In the genomic region with DNA sequence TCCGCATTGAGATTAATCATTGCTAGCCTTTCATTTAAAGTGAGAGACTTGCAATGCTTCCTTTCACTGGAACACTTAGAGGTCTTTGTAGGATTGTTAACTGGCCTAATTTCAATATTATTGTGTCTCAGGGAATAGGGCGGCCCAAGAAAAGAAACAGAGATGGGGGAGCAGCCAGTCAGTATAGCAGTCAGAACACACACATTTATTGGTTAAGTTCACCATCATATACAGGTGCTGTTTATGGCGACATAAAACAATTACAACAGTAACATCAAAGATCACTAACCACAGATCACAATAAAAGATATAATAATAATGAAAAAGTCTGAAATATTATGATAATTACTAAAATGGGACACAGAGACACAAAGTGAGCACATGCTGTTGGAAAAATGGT, we compare ENCODE assay signal across 32 cellular contexts. TPM values are rescaled to one million over a fixed set of nuclear protein-coding genes. Genes with fewer than 3 reads are reported as not detected.
"Had no signal": no experiment of that assay in that cellular context is flagged by ENCODE, and none has a peak within 500 bp of the region (broad histone marks: within the 10 kb centered on the region; RNA-seq: fewer than 3 reads in every experiment).

No MANE protein-coding gene starts in this region.

- H3K36me3 ChIP-seq: stomach, suprapubic skin, thoracic aorta, thyroid gland, tibial artery, tibial nerve, transverse colon, upper lobe of left lung, upper lobe of right lung, uterus, vagina had no signal

- DNase-seq: stimulated activated CD4-positive, alpha-beta T cell treated with anti-CD3 and anti-CD28 coated beads, Interleukin-2, amount 100 ng/mL, for 48 hours; stimulated activated CD4-positive, alpha-beta T cell treated with anti-CD3 and anti-CD28 coated beads, Interleukin-4, amount 100 ng/mL, for 1 hour; stimulated activated CD4-positive, alpha-beta T cell treated with anti-CD3 and anti-CD28 coated beads, Interleukin-4, amount 100 ng/mL, for 24 hours; stimulated activated CD4-positive, alpha-beta T cell treated with anti-CD3 and anti-CD28 coated beads, Interleukin-4, amount 100 ng/mL, for 4 hours; stimulated activated CD8-positive, alpha-beta memory T cell treated with anti-CD3 and anti-CD28 coated beads, Interleukin-4, amount 100 ng/mL, for 48 hours; stimulated activated naive B cell treated with anti-CD40 and anti-IgM and Interleukin-4, amounts not matched to agents 10 μg/mL and 1 μg/mL and 100 μg/mL, for 72 hours; stimulated activated naive CD4-positive, alpha-beta T cell; stimulated activated naive CD4-positive, alpha-beta T cell treated with Interleukin-2 at 50 U/mL for 16 hours; stimulated activated naive CD8-positive, alpha-beta T cell treated with anti-CD3 and anti-CD28 coated beads, Interleukin-15, amount 100 ng/mL, for 72 hours; stimulated activated naive CD8-positive, alpha-beta T cell treated with anti-CD3 and anti-CD28 coated beads, Interleukin-15, Interleukin-2, amounts not matched to agents 100 U/mL and 50 U/mL, for 24 hours; stomach; substantia nigra; testis; thyroid gland; tibial artery; transverse colon; trophoblast cell; upper lobe of left lung; upper lobe of right lung; uterus had no signal

- H3K4me1 ChIP-seq: stomach, suprapubic skin, testis, thyroid gland, tibial artery, tibial nerve, transverse colon, upper lobe of left lung, upper lobe of right lung, uterus, vagina had no signal

- H3K27me3 ChIP-seq: testis, thyroid gland, tibial artery, upper lobe of left lung, uterus, vagina had no signal

- H3K9me3 ChIP-seq: stomach, suprapubic skin, testis, thoracic aorta, thyroid gland, tibial artery, tibial nerve, transverse colon, upper lobe of left lung, upper lobe of right lung, uterus, vagina had no signal

- ATAC-seq: stimulated activated effector memory CD8-positive, alpha-beta T cell treated with anti-CD3 and anti-CD28 coated beads, Interleukin-12 subunit alpha, Interleukin-12 subunit beta, amount 100 ng/mL, for 72 hours; stimulated activated memory B cell treated with anti-CD40 and anti-IgM and Interleukin-4, amounts not matched to agents 10 μg/mL and 1 μg/mL and 100 μg/mL, for 72 hours; stimulated activated naive B cell treated with anti-CD40 and anti-IgM and Interleukin-4, amounts not matched to agents 10 μg/mL and 1 μg/mL and 100 μg/mL, for 72 hours; stimulated activated naive CD8-positive, alpha-beta T cell treated with anti-CD3 and anti-CD28 coated beads, Interleukin-15, amount 100 ng/mL, for 72 hours; stimulated activated naive CD8-positive, alpha-beta T cell treated with anti-CD3 and anti-CD28 coated beads, Interleukin-15, Interleukin-2, amounts not matched to agents 100 U/mL and 50 U/mL, for 24 hours; upper lobe of right lung had no signal

- H3K4me3 ChIP-seq: stomach, suprapubic skin, testis, thoracic aorta, thyroid gland, tibial artery, tibial nerve, transverse colon, upper lobe of left lung, upper lobe of right lung, uterus, vagina had no signal

- FAIRE-seq: urothelium cell line had no signal

- H3K27ac ChIP-seq: stomach, suprapubic skin, testis, thoracic aorta, thyroid gland, tibial artery, tibial nerve, transverse colon, upper lobe of left lung, upper lobe of right lung, uterus, vagina had no signal

RNA-seq across cellular contexts. Expression of a gene that starts 29.4 kb away (rescaled TPM):
- total RNA-seq: stomach, subcutaneous adipose tissue, suprapubic skin, temporal lobe, thoracic aorta, thyroid gland, tibial nerve, transverse colon, upper lobe of left lung, upper lobe of right lung, ureter, urinary bladder, uterus, vagina had no signal
- polyA plus RNA-seq: stomach, thymus, urinary bladder had no signal
